Comparison of ENCODE assay signal across 38 cellular contexts in the genomic region with DNA sequence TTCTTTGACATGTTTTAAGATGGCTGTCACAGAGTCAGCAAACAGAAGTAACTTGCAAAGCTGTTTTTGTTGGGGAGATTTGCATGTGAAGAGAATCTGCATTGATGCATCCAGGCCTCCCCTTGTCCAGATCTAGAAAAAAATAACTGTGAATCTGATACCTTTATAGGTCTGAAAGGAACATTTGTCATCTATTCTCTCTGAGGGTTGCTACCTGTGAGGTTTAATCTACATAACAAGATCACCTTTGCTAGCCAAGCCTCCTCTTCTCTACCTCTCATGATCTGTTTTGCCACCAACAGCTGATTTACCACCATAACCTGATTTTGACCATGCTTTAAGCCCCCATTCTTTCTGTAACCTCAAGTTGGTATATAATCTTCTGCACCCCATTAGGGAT. TPM values are rescaled to one million over a fixed set of nuclear protein-coding genes. Genes with fewer than 3 reads are reported as not detected.
"Had no signal": no experiment of that assay in that cellular context is flagged by ENCODE, and none has a peak within 500 bp of the region (broad histone marks: within the 10 kb centered on the region; RNA-seq: fewer than 3 reads in every experiment).

No MANE protein-coding gene starts in this region.

- H3K9me3 Mint-ChIP-seq: activated CD4-positive, alpha-beta T cell treated with anti-CD3 and anti-CD28 coated beads, Interleukin-2, amount 10 ng/mL, durations not matched to agents 7 days and 5 days; activated naive CD4-positive, alpha-beta T cell treated with anti-CD3 and anti-CD28 coated beads for 36 hours; activated naive CD8-positive, alpha-beta T cell treated with anti-CD3 and anti-CD28 coated beads for 36 hours; activated T-cell treated with anti-CD3 and anti-CD28 coated beads, Interleukin-2, amount 50 U/mL, for 4 hours; activated T-helper 1 cell treated with anti-CD3 and anti-CD28 coated beads, Interleukin-12 subunit alpha, Interleukin-12 subunit beta, Interleukin-2, Interleukin-4 antibody, amounts not matched to agents 30 ng/mL and 10 ng/mL and 1 ng/mL, durations not matched to agents 14 hours and 24 hours and 36 hours; T-helper 1 cell treated with Interleukin-12 subunit alpha and Interleukin-12 subunit beta and Interleukin-4 antibody, amounts not matched to agents 30 μg/mL and 1 μg/mL, for 36 hours had no signal

- H3K36me3 ChIP-seq: adrenal gland, brain microvascular endothelial cell, breast epithelium had no signal

- ATAC-seq: activated CD4-positive, alpha-beta T cell treated with anti-CD3 and anti-CD28 coated beads for 36 hours; activated CD4-positive, CD25-positive, alpha-beta regulatory T cell treated with anti-CD3 and anti-CD28 coated beads, Interleukin-2, amount 50 U/mL, for 24 hours; activated CD8-positive, alpha-beta T cell treated with anti-CD3 and anti-CD28 coated beads for 36 hours; activated naive CD4-positive, alpha-beta T cell treated with anti-CD3 and anti-CD28 coated beads, Interleukin-2, amount 50 U/mL, for 72 hours; activated T-cell treated with anti-CD3 and anti-CD28 coated beads, Interleukin-2, amount 50 U/mL, for 4 hours; activated T-cell treated with anti-CD3 and anti-CD28 coated beads, Interleukin-2, amount 50 U/mL, for 72 hours; activated T-helper 17 cell treated with anti-CD3 and anti-CD28 coated beads, Interleukin-2, amount 50 U/mL, for 72 hours; body of pancreas had no signal

- H3K27me3 Mint-ChIP-seq: activated CD4-positive, alpha-beta memory T cell treated with anti-CD3 and anti-CD28 coated beads for 36 hours; activated CD4-positive, alpha-beta T cell treated with anti-CD3 and anti-CD28 coated beads for 36 hours; activated CD4-positive, alpha-beta T cell treated with anti-CD3 and anti-CD28 coated beads, Interleukin-2, amount 10 ng/mL, durations not matched to agents 7 days and 5 days; activated CD8-positive, alpha-beta T cell treated with anti-CD3 and anti-CD28 coated beads for 36 hours; activated naive CD8-positive, alpha-beta T cell treated with anti-CD3 and anti-CD28 coated beads for 36 hours; activated T-helper 17 cell treated with anti-CD3 and anti-CD28 coated beads, Interleukin-2, amount 50 U/mL, for 72 hours had no signal

- H3K4me3 ChIP-seq: adrenal gland, body of pancreas, breast epithelium had no signal

- H3K4me1 ChIP-seq: adrenal gland, breast epithelium had no signal

- H3K27ac Mint-ChIP-seq: activated CD4-positive, alpha-beta memory T cell treated with anti-CD3 and anti-CD28 coated beads for 36 hours; activated CD4-positive, alpha-beta T cell treated with anti-CD3 and anti-CD28 coated beads for 36 hours; activated CD4-positive, alpha-beta T cell treated with anti-CD3 and anti-CD28 coated beads, Interleukin-2, amount 10 ng/mL, durations not matched to agents 7 days and 5 days; activated CD8-positive, alpha-beta T cell treated with anti-CD3 and anti-CD28 coated beads for 36 hours; activated naive CD4-positive, alpha-beta T cell treated with anti-CD3 and anti-CD28 coated beads for 36 hours; activated naive CD4-positive, alpha-beta T cell treated with anti-CD3 and anti-CD28 coated beads, Interleukin-2, amount 50 U/mL, for 72 hours; activated naive CD8-positive, alpha-beta T cell treated with anti-CD3 and anti-CD28 coated beads for 36 hours; activated T-cell treated with anti-CD3 and anti-CD28 coated beads, Interleukin-2, amount 50 U/mL, for 72 hours; activated T-helper 1 cell treated with anti-CD3 and anti-CD28 coated beads, Interleukin-12 subunit alpha, Interleukin-12 subunit beta, Interleukin-2, Interleukin-4 antibody, amounts not matched to agents 30 ng/mL and 10 ng/mL and 1 ng/mL, durations not matched to agents 14 hours and 24 hours and 36 hours; activated T-helper 17 cell treated with anti-CD3 and anti-CD28 coated beads, Interleukin-2, amount 50 U/mL, for 72 hours; T-helper 1 cell treated with Interleukin-12 subunit alpha and Interleukin-12 subunit beta and Interleukin-4 antibody, amounts not matched to agents 30 μg/mL and 1 μg/mL, for 36 hours; T-helper 2 cell treated with Interferon-gamma antibody and Interleukin-4, amounts not matched to agents 5 μg/mL and 100 μg/mL, for 36 hours had no signal

- DNase-seq: activated CD4-positive, alpha-beta memory T cell treated with anti-CD3 and anti-CD28 coated beads for 36 hours; activated CD4-positive, alpha-beta T cell treated with anti-CD3 and anti-CD28 coated beads for 1 hour; activated CD4-positive, alpha-beta T cell treated with anti-CD3 and anti-CD28 coated beads for 36 hours; activated CD4-positive, alpha-beta T cell treated with anti-CD3 and anti-CD28 coated beads for 48 hours; activated CD4-positive, alpha-beta T cell treated with anti-CD3 and anti-CD28 coated beads, Interleukin-2, amount 10 ng/mL, durations not matched to agents 7 days and 5 days; activated CD4-positive, alpha-beta T cell treated with anti-CD3 and anti-CD28 coated beads, Interleukin-2, amount 50 U/mL, for 4 hours; activated CD4-positive, CD25-positive, alpha-beta regulatory T cell; activated CD8-positive, alpha-beta memory T cell treated with anti-CD3 and anti-CD28 coated beads, Interleukin-2, amount 50 U/mL, for 4 hours; activated CD8-positive, alpha-beta T cell treated with anti-CD3 and anti-CD28 coated beads for 36 hours; activated effector memory CD4-positive, alpha-beta T cell treated with anti-CD3 and anti-CD28 coated beads, Interleukin-2, amount 50 U/mL, for 16 hours; activated gamma-delta T cell treated with Interleukin-2 at 50 U/mL for 16 hours; activated naive CD4-positive, alpha-beta T cell; activated naive CD4-positive, alpha-beta T cell treated with anti-CD3 and anti-CD28 coated beads for 36 hours; activated naive CD4-positive, alpha-beta T cell treated with anti-CD3 and anti-CD28 coated beads, Interleukin-2, amount 50 U/mL, for 16 hours; activated naive CD8-positive, alpha-beta T cell treated with anti-CD3 and anti-CD28 coated beads for 36 hours; activated T-cell treated with anti-CD3 and anti-CD28 coated beads for 4 hours; activated T-cell treated with anti-CD3 and anti-CD28 coated beads, Interleukin-2, amount 50 U/mL, for 1 hour; activated T-cell treated with anti-CD3 and anti-CD28 coated beads, Interleukin-2, amount 50 U/mL, for 4 hours; activated T-cell treated with anti-CD3 and anti-CD28 coated beads, Interleukin-2, amount 50 U/mL, for 72 hours; adrenal gland; amniotic stem cell; aorta; body of pancreas; brain microvascular endothelial cell; central memory CD4-positive, alpha-beta T cell; cerebellar nuclear complex; T-helper 1 cell; T-helper 2 cell; T-helper 9 cell had no signal

- H3K36me3 Mint-ChIP-seq: activated CD4-positive, alpha-beta memory T cell treated with anti-CD3 and anti-CD28 coated beads for 36 hours; activated naive CD4-positive, alpha-beta T cell treated with anti-CD3 and anti-CD28 coated beads, Interleukin-2, amount 50 U/mL, for 72 hours; activated naive CD8-positive, alpha-beta T cell treated with anti-CD3 and anti-CD28 coated beads for 36 hours had no signal

- H3K27me3 ChIP-seq: adrenal gland, body of pancreas, brain microvascular endothelial cell, breast epithelium had no signal

- H3K4me3 Mint-ChIP-seq: activated CD4-positive, alpha-beta memory T cell treated with anti-CD3 and anti-CD28 coated beads for 36 hours; activated CD4-positive, alpha-beta T cell treated with anti-CD3 and anti-CD28 coated beads for 36 hours; activated CD4-positive, alpha-beta T cell treated with anti-CD3 and anti-CD28 coated beads, Interleukin-2, amount 10 ng/mL, durations not matched to agents 7 days and 5 days; activated CD8-positive, alpha-beta T cell treated with anti-CD3 and anti-CD28 coated beads for 36 hours; activated naive CD4-positive, alpha-beta T cell treated with anti-CD3 and anti-CD28 coated beads for 36 hours; activated naive CD8-positive, alpha-beta T cell treated with anti-CD3 and anti-CD28 coated beads for 36 hours; activated T-cell treated with anti-CD3 and anti-CD28 coated beads, Interleukin-2, amount 50 U/mL, for 4 hours; activated T-cell treated with anti-CD3 and anti-CD28 coated beads, Interleukin-2, amount 50 U/mL, for 72 hours; activated T-helper 1 cell treated with anti-CD3 and anti-CD28 coated beads, Interleukin-12 subunit alpha, Interleukin-12 subunit beta, Interleukin-2, Interleukin-4 antibody, amounts not matched to agents 30 ng/mL and 10 ng/mL and 1 ng/mL, durations not matched to agents 14 hours and 24 hours and 36 hours; activated T-helper 17 cell treated with anti-CD3 and anti-CD28 coated beads, Interleukin-2, amount 50 U/mL, for 72 hours; T-helper 1 cell treated with Interleukin-12 subunit alpha and Interleukin-12 subunit beta and Interleukin-4 antibody, amounts not matched to agents 30 μg/mL and 1 μg/mL, for 36 hours; T-helper 2 cell treated with Interferon-gamma antibody and Interleukin-4, amounts not matched to agents 5 μg/mL and 100 μg/mL, for 36 hours had no signal

- H3K4me1 Mint-ChIP-seq: activated CD4-positive, alpha-beta T cell treated with anti-CD3 and anti-CD28 coated beads for 36 hours; activated CD4-positive, alpha-beta T cell treated with anti-CD3 and anti-CD28 coated beads, Interleukin-2, amount 10 ng/mL, durations not matched to agents 7 days and 5 days; activated naive CD8-positive, alpha-beta T cell treated with anti-CD3 and anti-CD28 coated beads for 36 hours; activated T-helper 17 cell treated with anti-CD3 and anti-CD28 coated beads, Interleukin-2, amount 50 U/mL, for 72 hours had no signal

- H3K9me3 ChIP-seq: adrenal gland, body of pancreas, breast epithelium had no signal

- H3K27ac ChIP-seq: adrenal gland, body of pancreas, brain microvascular endothelial cell, breast epithelium, VCaP had no signal

RNA-seq across cellular contexts. Expression of a gene that starts 47.2 kb away (rescaled TPM):
- total RNA-seq: activated CD4-positive, alpha-beta memory T cell treated with anti-CD3 and anti-CD28 coated beads for 36 hours; activated CD4-positive, alpha-beta T cell treated with anti-CD3 and anti-CD28 coated beads for 36 hours; activated CD4-positive, alpha-beta T cell treated with anti-CD3 and anti-CD28 coated beads, Interleukin-2, amount 10 ng/mL, durations not matched to agents 7 days and 5 days; activated CD8-positive, alpha-beta memory T cell treated with anti-CD3 and anti-CD28 coated beads for 36 hours; activated CD8-positive, alpha-beta T cell treated with anti-CD3 and anti-CD28 coated beads for 36 hours; activated naive CD4-positive, alpha-beta T cell treated with anti-CD3 and anti-CD28 coated beads for 36 hours; activated naive CD4-positive, alpha-beta T cell treated with anti-CD3 and anti-CD28 coated beads, Interleukin-2, amount 50 U/mL, for 72 hours; activated naive CD8-positive, alpha-beta T cell treated with anti-CD3 and anti-CD28 coated beads for 36 hours; activated T-cell treated with anti-CD3 and anti-CD28 coated beads, Interleukin-2, amount 50 U/mL, for 4 hours; activated T-cell treated with anti-CD3 and anti-CD28 coated beads, Interleukin-2, amount 50 U/mL, for 72 hours; activated T-helper 1 cell treated with anti-CD3 and anti-CD28 coated beads, Interleukin-12 subunit alpha, Interleukin-12 subunit beta, Interleukin-2, Interleukin-4 antibody, amounts not matched to agents 30 ng/mL and 10 ng/mL and 1 ng/mL, durations not matched to agents 14 hours and 24 hours and 36 hours; activated T-helper 17 cell treated with anti-CD3 and anti-CD28 coated beads, Interleukin-2, amount 50 U/mL, for 72 hours; aorta; body of pancreas; breast epithelium had no signal
